8 cellular contexts compared by ENCODE assay signal in genomic region chr1:91500756-91501526, GRCh38. TPM values are rescaled to one million over a fixed set of nuclear protein-coding genes. Genes with fewer than 3 reads are reported as not detected.
A peak's percentile ranks its signal among the peaks of the same experiment; 100 is the strongest.
DNase-seq lines count a peak whose midpoint lies in the region; ATAC-seq, FAIRE-seq and TF ChIP-seq lines count a peak whose summit lies in the region.

Gene CDC7, plus strand, starts transcription at chr1:91500851. Its CDS starts 866 bp downstream, at chr1:91501717.

- no peaks in the 10 kb centered on the region for H3K9me3 ChIP-seq in pancreas
- H3K9me3 ChIP-seq in tibial nerve: no peaks in the 10 kb centered on the region

- H3K36me3 ChIP-seq in pancreas (no peaks in the 10 kb centered on the region), tibial nerve (no peaks in the 10 kb centered on the region)

- peak; percentile 51 to 82 for TF ChIP-seq EP300 in tibial nerve (IDR thresholded peaks at IDR 0.05)

- intact Hi-C loops in Right ventricle myocardium superior (cut with DNase I): no loop called here
- intact Hi-C loops in pancreas (cut with DNase I): no loop called here

- peaks cover 0 to 6% (median 6%) of the 10 kb centered on the region in 3 donors for H3K4me1 ChIP-seq in pancreas
- H3K4me1 ChIP-seq in tibial nerve: peaks cover 0 to 20% (median 0%) of the 10 kb centered on the region in 4 donors

- peak in 1 of 2 donors; percentile 9 for TF ChIP-seq POLR2A in tibial nerve (IDR thresholded peaks at IDR 0.05)

- H3K27ac ChIP-seq in pancreas: peak within 1 kb of the TSS; percentile 15 to 83 (median 68)
- peak within 1 kb of the TSS; percentile 74 to 93 (median 85) for H3K27ac ChIP-seq in tibial nerve

- DNase-seq in GM12864 (ENCODE audit: low read depth) (peak; percentile 76), NCI-H1048 (lab: John Stamatoyannopoulos, UW) (peak; percentile 90), SKM-1 treated with dmso at 0.1 percent for 144 hours (lab: John Stamatoyannopoulos, UW; ENCODE audit: unreplicated experiment) (peak; percentile 89), Right ventricle myocardium superior (peak; percentile 96), pancreas (peak; percentile 85 to 95 (median 88)), tibial nerve (ENCODE audit: low spot score in 2 of 2) (peak; percentile 74 to 90)
- peak; percentile 58 for DNase-seq in activated naive CD8-positive, alpha-beta T cell treated with anti-CD3 and anti-CD28 coated beads, Interleukin-2, amount 50 U/mL, for 16 hours (ENCODE audit: low read depth, low spot score)

- TF ChIP-seq CTCF in GM12864 (IDR thresholded peaks at IDR 0.05; ENCODE audit: low read depth, low read length, missing control alignments) (peak; percentile 31), pancreas (IDR thresholded peaks at IDR 0.05) (peak in 1 of 4 donors; percentile 19), tibial nerve (IDR thresholded peaks at IDR 0.05) (peak in 4 of 5 experiments; percentile 13 to 41 (median 16))

- ATAC-seq in HG02588 (IDR thresholded peaks at IDR 0.05; ENCODE audit: unreplicated experiment) (peak; percentile 75), Right ventricle myocardium superior (ENCODE audit: poor library complexity) (peak; percentile 98), pancreas (peak; percentile 93 to 97 (median 96))

- H3K27me3 ChIP-seq in pancreas: no peaks in the 10 kb centered on the region
- no peaks in the 10 kb centered on the region for H3K27me3 ChIP-seq in tibial nerve

- no peak for FAIRE-seq in pancreas (lab: Jason Lieb, UNC)

- WGBS in pancreas, 2 donors: 0% methylated on average over 66 to 68 of the region's 68 CpGs
- WGBS in tibial nerve, 2 donors: 0 to 1% methylated on average over 55 to 68 of the region's 68 CpGs

- peak within 1 kb of the TSS; percentile 99 for H3K4me3 ChIP-seq in GM12864 (ENCODE audit: low read depth, low read length)
- peak within 1 kb of the TSS; percentile 45 to 86 (median 58) for H3K4me3 ChIP-seq in pancreas
- peak within 1 kb of the TSS; percentile 71 to 84 (median 76) for H3K4me3 ChIP-seq in tibial nerve

RNA-seq across cellular contexts. Expression of gene CDC7, which starts in this region (rescaled TPM):
- total RNA-seq in Right ventricle myocardium superior (0.89 TPM), pancreas (1 to 10 TPM in 2 of 6 donors, under 1 TPM in 4; 0.56 to 2.4 (median 0.92) TPM), tibial nerve (1 to 10 TPM in 2 of 4 donors, under 1 TPM in 2; 0.59 to 3.3 (median 1.3) TPM)
- polyA plus RNA-seq in pancreas: 1 to 10 TPM in 1 of 2 donors, under 1 TPM in 1; 0.87 to 1.4 TPM

Comparison
In these comparisons a context has a peak if more than half of its experiments do, and no peak if none do; other contexts are left out.
1. Peak in every context shown above with its lines: DNase-seq, ATAC-seq, H3K4me3 ChIP-seq and H3K27ac ChIP-seq.
2. Peak in DNase-seq and ATAC-seq in Right ventricle myocardium superior; RNA of the gene not detected or under 1 TPM.